ENCODE assay signal across 8 cellular contexts in the genomic region with DNA sequence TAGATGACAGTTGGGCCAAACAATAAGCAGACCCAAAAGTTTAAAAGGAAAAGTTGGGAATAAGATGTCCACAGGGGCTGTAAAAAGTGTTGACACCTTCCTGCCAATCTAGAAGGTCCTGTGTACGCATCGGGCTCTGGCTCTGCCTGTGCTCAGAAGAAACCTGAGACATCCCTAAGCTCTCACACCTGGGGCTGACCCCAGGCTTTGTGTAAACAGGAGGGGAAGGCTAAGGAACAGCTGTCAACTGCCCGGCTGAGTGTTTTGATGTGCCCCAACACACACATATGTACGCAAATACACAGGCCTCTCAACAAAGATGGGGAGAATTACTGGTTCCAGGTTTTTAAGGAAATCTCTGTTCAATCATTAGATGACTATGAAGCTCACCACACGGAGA. TPM values are rescaled to one million over a fixed set of nuclear protein-coding genes. Genes with fewer than 3 reads are reported as not detected.
A peak's percentile ranks its signal among the peaks of the same experiment; 100 is the strongest.
DNase-seq lines count a peak whose midpoint lies in the region; ATAC-seq and TF ChIP-seq lines count a peak whose summit lies in the region.

No MANE protein-coding gene starts in this region.

- intact Hi-C loops in posterior cingulate gyrus (cut with DNase I) (no loop called here), sigmoid colon (cut with DNase I) (loop anchor here (10.0 kb wide), 1 partner anchor 59 kb away; the partner anchor contains the start of gene TMEM131)

- 24 to 43% methylated on average over 5 of the region's 5 CpGs for WGBS in sigmoid colon, 2 donors

- peaks cover 88% of the 10 kb centered on the region for H3K79me2 ChIP-seq in DOHH2 (ENCODE audit: control insufficient read depth, low read length)

- peaks cover 42% of the 10 kb centered on the region for H3F3A ChIP-seq in DOHH2 (ENCODE audit: control insufficient read depth, insufficient read depth)

- TF ChIP-seq CTCF in DOHH2 (IDR thresholded peaks at IDR 0.05; ENCODE audit: low read depth, low read length, poor library complexity, severe bottlenecking) = no peak
- TF ChIP-seq CTCF in sigmoid colon (IDR thresholded peaks at IDR 0.05) = no peak

- H3K9me3 ChIP-seq in DOHH2 (ENCODE audit: control insufficient read depth, insufficient read depth, low read length) = no peaks in the 10 kb centered on the region
- H3K9me3 ChIP-seq in sigmoid colon = peaks cover 0 to 4% (median 0%) of the 10 kb centered on the region in 4 donors

- H3K36me3 ChIP-seq in DOHH2 (ENCODE audit: control insufficient read depth, low read length) (peaks cover 3% of the 10 kb centered on the region; the same call in 1 of the 2 replicates), sigmoid colon (no peaks in the 10 kb centered on the region)

- no peaks in the 10 kb centered on the region for H3K27me3 ChIP-seq in DOHH2 (ENCODE audit: control insufficient read depth, low read length)
- H3K27me3 ChIP-seq in sigmoid colon = no peaks in the 10 kb centered on the region

- no peak for TF ChIP-seq POLR2A in sigmoid colon (IDR thresholded peaks at IDR 0.05)

- H3K4me2 ChIP-seq in DOHH2 (ENCODE audit: low read length) = peak overlapping the region; percentile 91

- H3K27ac ChIP-seq in DOHH2 (ENCODE audit: low read depth, low read length) (peak overlapping the region; percentile 68), sigmoid colon (no peak overlapping the region)

- H4K20me1 ChIP-seq in DOHH2 (ENCODE audit: control insufficient read depth, insufficient read depth, low read depth, low read length) = no peaks in the 10 kb centered on the region

- no peaks in the 10 kb centered on the region for H3K9me2 ChIP-seq in DOHH2 (replicated peaks; ENCODE audit: control insufficient read depth, low read length)

- peak overlapping the region; percentile 56 for H3K4me3 ChIP-seq in DOHH2 (ENCODE audit: low read length)
- no peak overlapping the region for H3K4me3 ChIP-seq in sigmoid colon

- H3K4me1 ChIP-seq in DOHH2 (ENCODE audit: control insufficient read depth, low read length) (peaks cover 68% of the 10 kb centered on the region), sigmoid colon (peaks cover 0 to 49% (median 31%) of the 10 kb centered on the region in 4 donors)

- DNase-seq in NCI-H82 (lab: John Stamatoyannopoulos, UW) = peak; percentile 95
- peak; percentile 67 for DNase-seq in iPS-NIHi7 (ENCODE audit: extremely low spot score)
- no peak for DNase-seq in posterior cingulate gyrus
- DNase-seq in KG1 (lab: John Stamatoyannopoulos, UW) = no peak
- DNase-seq in 8988T = no peak
- DNase-seq in sigmoid colon = no peak

- no peak for TF ChIP-seq EP300 in sigmoid colon (IDR thresholded peaks at IDR 0.05)

- peak; percentile 47 for ATAC-seq in HG03135 (IDR thresholded peaks at IDR 0.05; ENCODE audit: unreplicated experiment)

RNA-seq across cellular contexts. Expression of gene TMEM131, which starts 59.5 kb away (rescaled TPM):
- total RNA-seq in sigmoid colon = 10 to 100 TPM; 20.6 to 37.5 (median 30.5) TPM
- 10 to 100 TPM in 1 of 3 donors, 1 to 10 TPM in 2; 4.8 to 24.3 (median 6.0) TPM for polyA plus RNA-seq in sigmoid colon

Comparison
In these comparisons a context has a peak if more than half of its experiments do, and no peak if none do; other contexts are left out.
1. DNase-seq: peak in NCI-H82 (single experiment) and iPS-NIHi7 (single experiment); none in posterior cingulate gyrus (0 of 10), KG1 (single experiment), 8988T (single experiment) and sigmoid colon (single experiment).